Comparison of ENCODE assay signal across 8 cellular contexts in the genomic region with DNA sequence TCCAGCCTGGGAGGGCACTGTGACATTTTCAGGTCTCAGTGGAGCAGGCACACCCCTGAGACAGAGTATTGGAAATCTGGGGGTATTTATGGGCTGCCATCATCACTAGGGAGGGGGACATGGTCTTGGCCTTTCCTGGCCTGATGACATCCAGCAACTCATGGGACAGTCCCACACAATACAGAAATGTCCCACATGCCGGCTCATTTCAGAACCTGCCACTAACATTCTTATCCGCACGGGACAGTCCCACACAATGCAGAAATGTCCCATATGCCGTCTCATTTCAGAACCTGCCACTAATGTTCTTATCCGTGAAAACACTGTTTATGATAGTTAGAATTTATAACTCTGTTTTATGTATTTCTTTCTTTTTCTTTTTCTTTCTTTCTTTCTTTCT. TPM values are rescaled to one million over a fixed set of nuclear protein-coding genes. Genes with fewer than 3 reads are reported as not detected.
"Had no signal": no experiment of that assay in that cellular context is flagged by ENCODE, and none has a peak within 500 bp of the region (broad histone marks: within the 10 kb centered on the region; RNA-seq: fewer than 3 reads in every experiment).

No MANE protein-coding gene starts in this region.

- H3K4me3 Mint-ChIP-seq: HFFc6 had no signal

- H3K27ac Mint-ChIP-seq: HFFc6 had no signal

- H3K4me3 ChIP-seq: GM23248, HAP-1, K562 had no signal

- H3K9me3 ChIP-seq: HAP-1 had no signal

- H3K27ac ChIP-seq: GM23248 had no signal

- ATAC-seq: HCT116, K562 had no signal

- H3K9ac ChIP-seq: GM23248 had no signal

- H3K36me3 ChIP-seq: HAP-1 had no signal

- H2AFZ ChIP-seq: GM23248 had no signal

- H3K9me3 Mint-ChIP-seq: HFFc6 had no signal

- H3K4me1 ChIP-seq: HAP-1 had no signal

- DNase-seq: GM23248, GOT3, H7, HFFc6, IMR-90 had no signal

RNA-seq across cellular contexts. Expression of a gene that starts 9.8 kb away (rescaled TPM):
- total RNA-seq: GM23248, HFFc6, IMR-90 had no signal
- polyA plus RNA-seq: GM23248 had no signal
